In the genomic region with DNA sequence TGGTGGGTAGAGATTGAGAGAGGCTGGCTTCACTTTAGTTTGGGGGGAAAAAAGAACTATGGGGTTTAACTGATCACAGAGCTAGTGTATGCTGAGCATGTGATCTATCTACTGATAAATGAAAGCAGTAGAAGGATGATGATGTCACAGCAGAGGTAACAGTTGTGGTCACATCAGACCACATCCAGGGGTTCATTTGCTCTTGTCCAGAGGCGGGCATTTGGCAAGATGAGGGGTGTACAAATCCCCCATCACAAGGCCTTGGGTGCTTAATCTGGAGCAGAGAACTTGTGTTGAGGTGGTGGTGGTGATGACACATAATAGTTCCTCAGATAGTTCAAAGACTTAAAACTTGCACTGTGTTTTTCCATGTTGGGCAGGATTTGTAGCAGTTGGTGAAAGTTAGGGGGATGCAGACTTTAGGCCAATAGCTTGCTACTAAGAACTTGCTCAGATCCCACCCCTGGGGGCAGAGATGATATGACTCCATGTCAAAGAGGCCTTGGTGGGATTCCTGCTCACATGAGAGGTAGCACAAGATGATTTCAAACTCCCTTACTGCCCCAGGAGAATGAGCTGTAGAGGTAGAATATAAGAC, we compare ENCODE assay signal across 15 cellular contexts.
DNase-seq lines count a peak whose midpoint lies in the region; ATAC-seq, FAIRE-seq and TF ChIP-seq lines count a peak whose summit lies in the region.
"Had no signal": no experiment of that assay in that cellular context is flagged by ENCODE, and none has a peak within 500 bp of the region (broad histone marks: within the 10 kb centered on the region; RNA-seq: fewer than 3 reads in every experiment).

No MANE protein-coding gene starts in this region.

- peak overlapping the region; percentile 56 for H3K27ac Mint-ChIP-seq in T-helper 17 cell

- H3K27me3 ChIP-seq in bronchial epithelial cell (ENCODE audit: control insufficient read depth, insufficient read depth, low read length), result no peaks in the 10 kb centered on the region
- peaks cover 0 to 1% of the 10 kb centered on the region in 2 donors for H3K27me3 ChIP-seq in aorta (ENCODE audit: control insufficient read depth in 1 of 2, insufficient read depth in 2 of 2, low read length in 1 of 2)
- no peaks in the 10 kb centered on the region for H3K27me3 ChIP-seq in body of pancreas
- H3K27me3 ChIP-seq: suprapubic skin had no signal

- ATAC-seq in T-helper 17 cell (peak; percentile 73), aorta (ENCODE audit: low FRiP score) (no peak), body of pancreas (no peak), GM18868 (IDR thresholded peaks at IDR 0.05; ENCODE audit: unreplicated experiment) (no peak)
- ATAC-seq: right cardiac atrium had no signal

- no peak overlapping the region for H3K4me3 Mint-ChIP-seq in T-helper 17 cell

- WGBS in aorta, 2 donors, result 88 to 94% methylated on average over 1 of the region's 1 CpG
- WGBS in body of pancreas, 2 donors, result 50 to 73% methylated on average over 1 of the region's 1 CpG

- H3K9me3 ChIP-seq in T-helper 17 cell (ENCODE audit: control insufficient read depth, low read length, poor library complexity, severe bottlenecking), result no peaks in the 10 kb centered on the region
- no peaks in the 10 kb centered on the region for H3K9me3 ChIP-seq in aorta (ENCODE audit: control insufficient read depth, low read length)
- H3K9me3 ChIP-seq in body of pancreas, result no peaks in the 10 kb centered on the region
- H3K9me3 ChIP-seq: suprapubic skin had no signal

- TF ChIP-seq CTCF in bronchial epithelial cell (IDR thresholded peaks at IDR 0.05; ENCODE audit: insufficient read depth, low read length, severe bottlenecking), result no peak
- no peak for TF ChIP-seq CTCF in body of pancreas (IDR thresholded peaks at IDR 0.05)

- TF ChIP-seq POLR2A in body of pancreas (IDR thresholded peaks at IDR 0.05), result no peak

- intact Hi-C loops in aorta (cut with DNase I), result no loop called here
- intact Hi-C loops in body of pancreas (cut with DNase I), result no loop called here

- peak; percentile 22 for DNase-seq in stimulated activated CD4-positive, alpha-beta T cell treated with anti-CD3 and anti-CD28 coated beads, Interleukin-4, amount 100 ng/mL, for 24 hours
- DNase-seq in stimulated activated CD4-positive, alpha-beta T cell treated with anti-CD3 and anti-CD28 coated beads, Interleukin-2, amount 100 ng/mL, for 48 hours, result no peak
- DNase-seq in T-helper 17 cell, result no peak
- DNase-seq in bronchial epithelial cell (ENCODE audit: low read depth), result no peak
- no peak for DNase-seq in aorta
- no peak for DNase-seq in cerebellar cortex (ENCODE audit: low spot score)
- no peak for DNase-seq in body of pancreas
- DNase-seq: caudate nucleus, midbrain, NCI-H1048, NCI-H748 treated with DMSO at 0.1 percent for 48 hours, right cardiac atrium had no signal

- H3K27ac ChIP-seq in aorta (ENCODE audit: low read depth in 1 of 2, low read length in 2 of 2), result no peak overlapping the region
- no peak overlapping the region for H3K27ac ChIP-seq in body of pancreas
- H3K27ac ChIP-seq: suprapubic skin had no signal

- H3K27me3 Mint-ChIP-seq in T-helper 17 cell, result no peaks in the 10 kb centered on the region

- H3K36me3 ChIP-seq in bronchial epithelial cell (ENCODE audit: control insufficient read depth, insufficient read depth, low read length) (no peaks in the 10 kb centered on the region), aorta (ENCODE audit: control insufficient read depth in 1 of 2, insufficient read depth in 2 of 2, low read length in 1 of 2) (no peaks in the 10 kb centered on the region), body of pancreas (replicated peaks in 1 of 2; ENCODE audit: insufficient read depth in 1 of 2, low read depth in 2 of 2) (no peaks in the 10 kb centered on the region)
- H3K36me3 ChIP-seq: suprapubic skin had no signal

- H3K36me3 Mint-ChIP-seq in T-helper 17 cell (ENCODE audit: low read depth), result no peaks in the 10 kb centered on the region

- no peaks in the 10 kb centered on the region for H3K4me1 ChIP-seq in aorta (ENCODE audit: control insufficient read depth in 1 of 2, insufficient read depth in 2 of 2, low read length in 2 of 2)
- no peaks in the 10 kb centered on the region for H3K4me1 ChIP-seq in body of pancreas
- H3K4me1 ChIP-seq: suprapubic skin had no signal

- FAIRE-seq in bronchial epithelial cell (lab: Jason Lieb, UNC), result peak; percentile 18
- FAIRE-seq: TTC549 had no signal

- peaks cover 16% of the 10 kb centered on the region for H3K4me1 Mint-ChIP-seq in T-helper 17 cell

- H3K4me3 ChIP-seq in bronchial epithelial cell (ENCODE audit: low read depth, low read length), result no peak overlapping the region
- H3K4me3 ChIP-seq in aorta (ENCODE audit: low read length in 2 of 2), result no peak overlapping the region
- H3K4me3 ChIP-seq in body of pancreas, result no peak overlapping the region
- H3K4me3 ChIP-seq: suprapubic skin had no signal
